8 cellular contexts compared by ENCODE assay signal in genomic region chr6:36131517-36132220, GRCh38. TPM values are rescaled to one million over a fixed set of nuclear protein-coding genes. Genes with fewer than 3 reads are reported as not detected.
DNase-seq lines count a peak whose midpoint lies in the region; ATAC-seq and TF ChIP-seq lines count a peak whose summit lies in the region.

No MANE protein-coding gene starts in this region.

- no peaks in the 10 kb centered on the region for H3K79me1 ChIP-seq in mesendoderm (ENCODE audit: low read length)

- H3K27me3 ChIP-seq in mesendoderm (ENCODE audit: insufficient read depth, low read length, poor library complexity), result no peaks in the 10 kb centered on the region

- no peaks in the 10 kb centered on the region for H3K79me2 ChIP-seq in mesendoderm (ENCODE audit: control insufficient read depth, insufficient read depth, low read length)

- H3K4me1 ChIP-seq in mesendoderm (ENCODE audit: control insufficient read depth, low read depth, low read length), result peaks cover 16% of the 10 kb centered on the region

- H3K4me1 Mint-ChIP-seq in T-cell, result peaks cover 45 to 64% (median 53%) of the 10 kb centered on the region in 3 donors

- peak overlapping the region; percentile 85 for H3K56ac ChIP-seq in mesendoderm (ENCODE audit: low read length)

- H3K9me3 Mint-ChIP-seq in T-cell, result no peaks in the 10 kb centered on the region

- H4K5ac ChIP-seq in mesendoderm (ENCODE audit: low read length), result no peak overlapping the region

- no peak for TF ChIP-seq EP300 in Ishikawa (IDR thresholded peaks at IDR 0.05; ENCODE audit: borderline replicate concordance)

- no peak overlapping the region for H2BK120ac ChIP-seq in mesendoderm (ENCODE audit: low read depth, low read length)

- H2BK5ac ChIP-seq in mesendoderm (ENCODE audit: low read length), result no peak overlapping the region

- no peak overlapping the region for H2AK5ac ChIP-seq in mesendoderm (ENCODE audit: low read length)

- CTCF ChIA-PET in T-cell (lab: Charles Lee), result interaction anchor here in 1 of 2 donors (0.5 to 3.3 kb wide), 11 partner anchors 11 to 1193 kb away, joined by 3 to 25 read pairs (median 4); partner anchors contain the start of gene MAPK14

- peak overlapping the region; percentile 1 for H3K18ac ChIP-seq in mesendoderm (ENCODE audit: low read length)

- H3K4me2 ChIP-seq in mesendoderm (ENCODE audit: low read length), result peak overlapping the region; percentile 79

- no peaks in the 10 kb centered on the region for H3K36me3 ChIP-seq in mesendoderm (ENCODE audit: control insufficient read depth, insufficient read depth, low read length)

- TF ChIP-seq CTCF in GM12865 (IDR thresholded peaks at IDR 0.05; ENCODE audit: insufficient read depth, low read depth, low read length, missing control alignments), result no peak

- H3K36me3 Mint-ChIP-seq in T-cell, result peaks cover 26% of the 10 kb centered on the region

- H3K27me3 Mint-ChIP-seq in T-cell, result no peaks in the 10 kb centered on the region

- H4K8ac ChIP-seq in mesendoderm (ENCODE audit: low read depth, low read length), result no peak overlapping the region

- peak overlapping the region; percentile 81 for H3K9ac ChIP-seq in mesendoderm (ENCODE audit: low read length)

- POLR2A ChIA-PET in T-cell (lab: Charles Lee), result interaction anchor here in 1 of 2 donors (0.5 to 0.9 kb wide), 2 partner anchors 11 to 202 kb away, joined by 3 to 6 read pairs; no protein-coding TSS in a partner anchor

- DNase-seq in GM12865 (ENCODE audit: low read depth) (peak; percentile 93), T-cell (peak in 15 of 34 experiments; percentile 10 to 43 (median 30)), mesendoderm (peak; percentile 69), T-helper 9 cell (no peak)
- peak; percentile 55 for DNase-seq in stimulated activated naive CD8-positive, alpha-beta T cell treated with anti-CD3 and anti-CD28 coated beads, Interleukin-15, Interleukin-2, amounts not matched to agents 100 U/mL and 50 U/mL, for 24 hours

- no peak overlapping the region for H3K4ac ChIP-seq in mesendoderm (ENCODE audit: low read depth, low read length)

- H2BK15ac ChIP-seq in mesendoderm (replicated peaks; ENCODE audit: low read depth), result no peak overlapping the region

- H3K4me3 ChIP-seq in GM12865 (ENCODE audit: low read depth, low read length) (peak overlapping the region; percentile 19), mesendoderm (ENCODE audit: low read length) (no peak overlapping the region)

- ATAC-seq in GM21825 (IDR thresholded peaks at IDR 0.05; ENCODE audit: unreplicated experiment) (peak; percentile 85), T-cell (replicated peaks in 1 of 4) (peak; percentile 74 to 76 (median 76))
- ATAC-seq in stimulated activated naive CD8-positive, alpha-beta T cell treated with anti-CD3 and anti-CD28 coated beads, Interleukin-15, Interleukin-2, amounts not matched to agents 100 U/mL and 50 U/mL, for 24 hours, result peak; percentile 65

- H3K27ac ChIP-seq in cingulate gyrus (ENCODE audit: low read depth, low read length) (peak overlapping the region; percentile 47), mesendoderm (ENCODE audit: low read depth, low read length) (no peak overlapping the region)

- peak overlapping the region; percentile 94 for H3K27ac Mint-ChIP-seq in T-cell

- peak overlapping the region; percentile 81 to 89 (median 83) for H3K4me3 Mint-ChIP-seq in T-cell

- no peak for TF ChIP-seq RAD21 in Ishikawa (IDR thresholded peaks at IDR 0.05; ENCODE audit: low read depth)

- WGBS in mesendoderm (ENCODE audit: extremely low coverage, insufficient coverage, low lambda C conversion rate), result no CpG with 5 or more reads among the region's 8 CpGs

- no peak overlapping the region for H3K23ac ChIP-seq in mesendoderm (ENCODE audit: low read length)

TF ChIP-seq in Ishikawa, 13 proteins besides CTCF, POLR2A, EP300 and RAD21:
- TF ChIP-seq EGR1 (IDR thresholded peaks at IDR 0.05) (no peak), NFIC (IDR thresholded peaks at IDR 0.05) (peak; percentile 58), USF1 (IDR thresholded peaks at IDR 0.05) (no peak), CREB1 (IDR thresholded peaks at IDR 0.05; ENCODE audit: low read depth) (no peak), FOXM1 (IDR thresholded peaks at IDR 0.05; ENCODE audit: borderline replicate concordance, low read depth) (no peak), CEBPB (IDR thresholded peaks at IDR 0.05) (no peak), YY1 (IDR thresholded peaks at IDR 0.05; ENCODE audit: low read depth) (no peak), MAX (IDR thresholded peaks at IDR 0.05) (no peak)
TF ChIP-seq in Ishikawa: peak in this region for 1.

RNA-seq across cellular contexts. Expression of gene MAPK13, which starts 1.4 kb away (rescaled TPM):
- 10 to 100 TPM; 38.2 to 45.6 (median 44.1) TPM for total RNA-seq in T-cell
- 6.9 TPM for polyA plus RNA-seq in mesendoderm (2013, experiment 1 of 2)
- 6.5 TPM for polyA plus RNA-seq in mesendoderm (2013, experiment 2 of 2)
